Comparison of ENCODE assay signal across 1 cellular context in the genomic region with DNA sequence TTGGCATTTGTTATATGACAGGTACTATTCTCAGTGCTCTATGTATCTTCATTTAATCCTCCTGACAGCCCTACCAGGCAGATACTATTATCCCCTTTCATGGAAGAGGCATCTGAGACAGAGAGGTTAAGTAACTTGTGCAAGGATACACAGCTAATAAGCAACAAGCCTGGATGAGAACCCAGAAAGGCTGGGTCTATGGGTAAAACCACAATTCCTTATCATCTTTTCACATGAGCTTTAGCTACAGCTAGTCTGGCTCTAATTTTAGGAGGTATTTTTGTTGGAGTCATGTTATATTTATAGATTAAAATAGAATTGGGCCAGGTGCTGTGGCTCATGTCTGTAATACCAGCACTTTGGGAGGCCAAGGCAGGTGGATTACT.
TF ChIP-seq lines count a peak whose summit lies in the region.

No MANE protein-coding gene starts in this region.

TF ChIP-seq in K562, 482 proteins besides CTCF, POLR2A, EP300 and RAD21 (continued from another document):
- TF ChIP-seq ZC3H4 (CRISPR knock-in tag; IDR thresholded peaks at IDR 0.05; ENCODE audit: borderline replicate concordance): no peak
- TF ChIP-seq ILK (tag; IDR thresholded peaks at IDR 0.05; ENCODE audit: borderline replicate concordance, low read depth): no peak
- no peak for TF ChIP-seq CXXC5 (CRISPR knock-in tag; IDR thresholded peaks at IDR 0.05)
- no peak for TF ChIP-seq ZNF174 (CRISPR knock-in tag; IDR thresholded peaks at IDR 0.05)
- no peak for TF ChIP-seq TSC22D4 (tag; IDR thresholded peaks at IDR 0.05)
- TF ChIP-seq ZEB2 (IDR thresholded peaks at IDR 0.05): no peak
- no peak for TF ChIP-seq XRCC3 (IDR thresholded peaks at IDR 0.05)
- no peak for TF ChIP-seq SMAD1 (IDR thresholded peaks at IDR 0.05; ENCODE audit: low read depth, low read length, partially characterized antibody)
- no peak for TF ChIP-seq ASH1L (IDR thresholded peaks at IDR 0.05; ENCODE audit: borderline replicate concordance, low read depth, partially characterized antibody)
- no peak for TF ChIP-seq HNRNPL (IDR thresholded peaks at IDR 0.05; ENCODE audit: low read depth, low read length)
- TF ChIP-seq PHF8 (IDR thresholded peaks at IDR 0.05; ENCODE audit: borderline replicate concordance, low read length): no peak
- TF ChIP-seq JUND (IDR thresholded peaks at IDR 0.05; ENCODE audit: borderline replicate concordance, low read depth, low read length): no peak
- TF ChIP-seq JUND (tag; IDR thresholded peaks at IDR 0.05; ENCODE audit: borderline replicate concordance, low read depth, low read length): no peak
- no peak for TF ChIP-seq GABPB2 (CRISPR knock-in tag; conservative IDR thresholded peaks at IDR 0.05)
- TF ChIP-seq PURB (CRISPR knock-in tag; IDR thresholded peaks at IDR 0.05; ENCODE audit: low read depth): no peak
- TF ChIP-seq TAF7 (tag; IDR thresholded peaks at IDR 0.05): no peak
- TF ChIP-seq FOXJ2 (tag; IDR thresholded peaks at IDR 0.05): no peak
- TF ChIP-seq ZNF23 (CRISPR knock-in tag; IDR thresholded peaks at IDR 0.05): no peak
- no peak for TF ChIP-seq NR4A1 (CRISPR knock-in tag; IDR thresholded peaks at IDR 0.05)
- no peak for TF ChIP-seq NR4A1 (tag; IDR thresholded peaks at IDR 0.05)
- TF ChIP-seq, protein P1, sequence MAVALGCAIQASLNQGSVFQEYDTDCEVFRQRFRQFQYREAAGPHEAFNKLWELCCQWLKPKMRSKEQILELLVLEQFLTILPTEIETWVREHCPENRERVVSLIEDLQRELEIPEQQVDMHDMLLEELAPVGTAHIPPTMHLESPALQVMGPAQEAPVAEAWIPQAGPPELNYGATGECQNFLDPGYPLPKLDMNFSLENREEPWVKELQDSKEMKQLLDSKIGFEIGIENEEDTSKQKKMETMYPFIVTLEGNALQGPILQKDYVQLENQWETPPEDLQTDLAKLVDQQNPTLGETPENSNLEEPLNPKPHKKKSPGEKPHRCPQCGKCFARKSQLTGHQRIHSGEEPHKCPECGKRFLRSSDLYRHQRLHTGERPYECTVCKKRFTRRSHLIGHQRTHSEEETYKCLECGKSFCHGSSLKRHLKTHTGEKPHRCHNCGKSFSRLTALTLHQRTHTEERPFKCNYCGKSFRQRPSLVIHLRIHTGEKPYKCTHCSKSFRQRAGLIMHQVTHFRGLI (CRISPR knock-in tag; IDR thresholded peaks at IDR 0.05): no peak
- TF ChIP-seq CBFA2T3 (IDR thresholded peaks at IDR 0.05): peak; percentile 65
- TF ChIP-seq ARNT (IDR thresholded peaks at IDR 0.05): no peak
- TF ChIP-seq SMAD3 (CRISPR knock-in tag; conservative IDR thresholded peaks at IDR 0.05): no peak
